Comparison of ENCODE assay signal across 8 cellular contexts in the genomic region with DNA sequence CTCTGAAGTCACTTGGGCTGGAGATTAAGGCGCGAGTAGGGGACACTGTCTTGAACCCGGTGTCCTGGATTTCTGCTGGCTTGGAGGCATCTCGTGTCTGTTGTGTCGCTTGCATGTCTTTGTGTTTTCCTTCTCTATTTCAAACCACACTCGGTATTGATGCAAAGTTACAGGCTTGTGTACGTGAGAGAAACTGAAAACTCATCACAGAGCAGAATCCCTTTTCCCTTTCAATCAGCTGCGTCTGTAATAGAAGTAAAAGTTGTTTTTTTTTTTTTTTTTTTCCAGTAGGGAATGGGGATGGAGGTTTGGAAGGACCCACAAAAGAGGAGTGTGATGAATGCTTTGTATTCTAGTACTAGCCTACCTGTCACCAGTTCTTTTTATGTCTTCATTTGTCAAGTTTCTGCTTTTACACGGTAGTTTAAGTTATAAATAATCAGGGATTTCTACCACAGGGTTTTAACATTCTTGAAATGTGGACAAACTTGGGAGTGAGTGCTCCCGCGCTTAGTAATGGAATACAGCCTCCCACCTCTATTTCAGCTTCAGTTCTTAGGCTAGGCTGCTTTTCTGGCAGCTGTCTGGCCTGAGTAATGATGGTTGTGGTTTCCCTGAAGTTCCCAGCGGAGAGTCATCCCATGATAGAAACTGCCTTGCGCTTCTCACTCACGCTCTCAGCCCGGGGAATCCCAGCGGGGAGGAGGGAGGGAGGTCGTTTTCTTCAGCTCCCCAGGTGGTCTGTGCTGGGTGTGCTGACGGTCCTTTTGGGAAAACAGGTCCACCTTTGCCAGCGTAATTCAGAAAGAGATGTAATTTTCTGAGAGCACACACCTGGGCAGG. TPM values are rescaled to one million over a fixed set of nuclear protein-coding genes. Genes with fewer than 3 reads are reported as not detected.
DNase-seq lines count a peak whose midpoint lies in the region; ATAC-seq and TF ChIP-seq lines count a peak whose summit lies in the region.

No MANE protein-coding gene starts in this region.

- no peaks in the 10 kb centered on the region for H3K27me3 ChIP-seq in MG63
- H3K27me3 ChIP-seq in neural cell (ENCODE audit: insufficient read depth, low read depth, low read length): peaks cover 37% of the 10 kb centered on the region
- no peaks in the 10 kb centered on the region for H3K27me3 ChIP-seq in vagina

- TF ChIP-seq RAD21 in neural cell (conservative IDR thresholded peaks at IDR 0.05): no peak

- H3K79me2 ChIP-seq in neural cell (replicated peaks; ENCODE audit: insufficient read depth, low read length): no peaks in the 10 kb centered on the region

- no peaks in the 10 kb centered on the region for H3K9me3 Mint-ChIP-seq in activated CD8-positive, alpha-beta memory T cell treated with anti-CD3 and anti-CD28 coated beads, Interleukin-2, amount 10 ng/mL, durations not matched to agents 7 days and 5 days (ENCODE audit: low read depth)

- H3K27ac ChIP-seq in neural cell (ENCODE audit: low read length) (no peak overlapping the region), vagina (peak overlapping the region; percentile 46)

- DNase-seq in activated CD4-positive, alpha-beta T cell treated with anti-CD3 and anti-CD28 coated beads for 48 hours: peak; percentile 69
- DNase-seq in activated CD4-positive, alpha-beta T cell treated with anti-CD3 and anti-CD28 coated beads, Interleukin-2, amount 50 U/mL, for 4 hours: no peak
- DNase-seq in HCEC 1CT (peak; percentile 97), MG63 (peak; percentile 88), fibroblast of pulmonary artery (ENCODE audit: low read depth) (peak; percentile 96), vagina (ENCODE audit: extremely low spot score in 2 of 2) (no peak)
- peak; percentile 62 for DNase-seq in activated CD8-positive, alpha-beta memory T cell treated with anti-CD3 and anti-CD28 coated beads, Interleukin-2, amount 10 ng/mL, durations not matched to agents 7 days and 5 days

- TF ChIP-seq POLR2A in vagina (IDR thresholded peaks at IDR 0.05): no peak

- CTCF ChIA-PET in activated CD8-positive, alpha-beta memory T cell treated with anti-CD3 and anti-CD28 coated beads, Interleukin-2, amount 10 ng/mL, durations not matched to agents 7 days and 5 days (lab: Charles Lee): interaction anchor here (1.1 to 2.5 kb wide), 4 partner anchors 17 to 130 kb away, joined by 3 to 5 read pairs (median 5); no protein-coding TSS in a partner anchor

- peaks cover 59% of the 10 kb centered on the region for H3K4me1 Mint-ChIP-seq in activated CD8-positive, alpha-beta memory T cell treated with anti-CD3 and anti-CD28 coated beads, Interleukin-2, amount 10 ng/mL, durations not matched to agents 7 days and 5 days

- no peaks in the 10 kb centered on the region for H3K9me3 ChIP-seq in MG63
- no peaks in the 10 kb centered on the region for H3K9me3 ChIP-seq in neural cell (ENCODE audit: low read length)
- no peaks in the 10 kb centered on the region for H3K9me3 ChIP-seq in vagina

- H3K9me2 ChIP-seq in neural cell (ENCODE audit: insufficient read depth, low read length): no peaks in the 10 kb centered on the region

- no peak for TF ChIP-seq EP300 in neural cell (conservative IDR thresholded peaks at IDR 0.05; ENCODE audit: poor library complexity, severe bottlenecking)

- H3K9ac ChIP-seq in neural cell (ENCODE audit: low read length): no peak overlapping the region

- peak overlapping the region; percentile 41 for H3K27ac Mint-ChIP-seq in activated CD8-positive, alpha-beta memory T cell treated with anti-CD3 and anti-CD28 coated beads, Interleukin-2, amount 10 ng/mL, durations not matched to agents 7 days and 5 days

- no peaks in the 10 kb centered on the region; the same call in 1 of the 2 replicates for H3K36me3 ChIP-seq in MG63
- H3K36me3 ChIP-seq in neural cell (ENCODE audit: insufficient read depth, low read length): no peaks in the 10 kb centered on the region
- no peaks in the 10 kb centered on the region for H3K36me3 ChIP-seq in vagina

- no peak overlapping the region for H2AFZ ChIP-seq in neural cell (ENCODE audit: low read depth, low read length)

- no peaks in the 10 kb centered on the region for H3F3A ChIP-seq in neural cell (ENCODE audit: insufficient read depth, low read length, poor library complexity, severe bottlenecking)

- TF ChIP-seq CTCF in fibroblast of pulmonary artery (IDR thresholded peaks at IDR 0.05; ENCODE audit: low read length, missing control alignments) (no peak), neural cell (IDR thresholded peaks at IDR 0.05; ENCODE audit: poor library complexity, severe bottlenecking) (no peak), vagina (IDR thresholded peaks at IDR 0.05) (no peak)

- H3K4me3 ChIP-seq in MG63 (peak overlapping the region; percentile 64), fibroblast of pulmonary artery (replicated peaks; ENCODE audit: low read depth, low read length) (peak overlapping the region; percentile 84), neural cell (ENCODE audit: low read length) (peak overlapping the region; percentile 85), vagina (peak overlapping the region; percentile 59 to 63)

- H4K20me1 ChIP-seq in neural cell (ENCODE audit: insufficient read depth): no peaks in the 10 kb centered on the region

- peaks cover 32% of the 10 kb centered on the region for H3K27me3 Mint-ChIP-seq in activated CD8-positive, alpha-beta memory T cell treated with anti-CD3 and anti-CD28 coated beads, Interleukin-2, amount 10 ng/mL, durations not matched to agents 7 days and 5 days

- peak; percentile 47 for ATAC-seq in activated CD8-positive, alpha-beta memory T cell treated with anti-CD3 and anti-CD28 coated beads, Interleukin-2, amount 10 ng/mL, durations not matched to agents 7 days and 5 days

- peaks cover 2% of the 10 kb centered on the region for H3K36me3 Mint-ChIP-seq in activated CD8-positive, alpha-beta memory T cell treated with anti-CD3 and anti-CD28 coated beads, Interleukin-2, amount 10 ng/mL, durations not matched to agents 7 days and 5 days

- H3K4me1 ChIP-seq in vagina: peaks cover 44% of the 10 kb centered on the region

- peak overlapping the region; percentile 79 for H3K4me3 Mint-ChIP-seq in activated CD8-positive, alpha-beta memory T cell treated with anti-CD3 and anti-CD28 coated beads, Interleukin-2, amount 10 ng/mL, durations not matched to agents 7 days and 5 days

- H3K4me2 ChIP-seq in neural cell (ENCODE audit: low read length): peak overlapping the region; percentile 71

- intact Hi-C loops in vagina (cut with DNase I): loop anchor here (5.0 kb wide), 1 partner anchor 43 kb away; no protein-coding TSS in a partner anchor

TF ChIP-seq in neural cell, 6 proteins besides CTCF, POLR2A, EP300 and RAD21:
- no peak for TF ChIP-seq POLR2AphosphoS5 (IDR thresholded peaks at IDR 0.05)

RNA-seq across cellular contexts. Expression of a gene that starts 0.8 kb away (rescaled TPM):
- 10.1 and 11.5 TPM in 2 replicates for total RNA-seq in MG63 (2014; rRNA removed; shearing (Covaris generic); ENCODE audit: low replicate concordance)
- 10 to 100 TPM; 16.9 to 17.6 TPM for total RNA-seq in activated CD8-positive, alpha-beta memory T cell treated with anti-CD3 and anti-CD28 coated beads, Interleukin-2, amount 10 ng/mL, durations not matched to agents 7 days and 5 days
- polyA plus RNA-seq in neural cell: 1.2 and 3.1 TPM in 2 replicates
- polyA minus RNA-seq in neural cell: 3.4 and 4.6 TPM in 2 replicates
- total RNA-seq in vagina: 68.3 TPM

Comparison
In these comparisons a context has a peak if more than half of its experiments do, and no peak if none do; other contexts are left out.
1. DNase-seq: peak in activated CD4-positive, alpha-beta T cell treated with anti-CD3 and anti-CD28 coated beads for 48 hours (single experiment), HCEC 1CT (single experiment), MG63 (single experiment), activated CD8-positive, alpha-beta memory T cell treated with anti-CD3 and anti-CD28 coated beads, Interleukin-2, amount 10 ng/mL, durations not matched to agents 7 days and 5 days (single experiment) and fibroblast of pulmonary artery (single experiment); none in activated CD4-positive, alpha-beta T cell treated with anti-CD3 and anti-CD28 coated beads, Interleukin-2, amount 50 U/mL, for 4 hours (0 of 2) and vagina (0 of 2).
2. Peak in every context shown above with its lines, with median percentiles within 50 percentile points of each other: H3K4me3 ChIP-seq.